26 cellular contexts compared by ENCODE assay signal in genomic region chr17:67315865-67316264, GRCh38.
"Had no signal": no experiment of that assay in that cellular context is flagged by ENCODE, and none has a peak within 500 bp of the region (broad histone marks: within the 10 kb centered on the region; RNA-seq: fewer than 3 reads in every experiment).

No MANE protein-coding gene starts in this region.

- H3K27ac Mint-ChIP-seq: activated CD4-positive, alpha-beta memory T cell treated with anti-CD3 and anti-CD28 coated beads, Interleukin-2, amount 10 ng/mL, durations not matched to agents 7 days and 5 days; activated CD4-positive, alpha-beta T cell treated with anti-CD3 and anti-CD28 coated beads, Interleukin-2, amount 10 ng/mL, durations not matched to agents 7 days and 5 days; activated naive CD4-positive, alpha-beta T cell treated with anti-CD3 and anti-CD28 coated beads for 36 hours; activated naive CD4-positive, alpha-beta T cell treated with anti-CD3 and anti-CD28 coated beads, Interleukin-2, amount 50 U/mL, for 24 hours; activated naive CD8-positive, alpha-beta T cell treated with anti-CD3 and anti-CD28 coated beads, Interleukin-2, amount 10 ng/mL, durations not matched to agents 7 days and 5 days; activated T-helper 17 cell treated with anti-CD3 and anti-CD28 coated beads, Interleukin-2, amount 50 U/mL, for 72 hours; dendritic cell treated with granulocyte-macrophage colony-stimulating factor and Interleukin-4, amounts not matched to agents 40 ng/mL and 50 ng/mL, for 4 days; endodermal cell; T-helper 1 cell treated with Interleukin-12 subunit alpha and Interleukin-12 subunit beta and Interleukin-4 antibody, amounts not matched to agents 30 μg/mL and 1 μg/mL, for 36 hours; WTC11 had no signal

- H3K4me3 Mint-ChIP-seq: activated CD4-positive, alpha-beta memory T cell treated with anti-CD3 and anti-CD28 coated beads, Interleukin-2, amount 10 ng/mL, durations not matched to agents 7 days and 5 days; activated CD4-positive, alpha-beta T cell treated with anti-CD3 and anti-CD28 coated beads, Interleukin-2, amount 10 ng/mL, durations not matched to agents 7 days and 5 days; activated naive CD4-positive, alpha-beta T cell treated with anti-CD3 and anti-CD28 coated beads for 36 hours; activated naive CD4-positive, alpha-beta T cell treated with anti-CD3 and anti-CD28 coated beads, Interleukin-2, amount 50 U/mL, for 24 hours; activated naive CD8-positive, alpha-beta T cell treated with anti-CD3 and anti-CD28 coated beads, Interleukin-2, amount 10 ng/mL, durations not matched to agents 7 days and 5 days; activated T-cell treated with anti-CD3 and anti-CD28 coated beads, Interleukin-2, amount 50 U/mL, for 4 hours; activated T-helper 17 cell treated with anti-CD3 and anti-CD28 coated beads, Interleukin-2, amount 50 U/mL, for 72 hours; central memory CD8-positive, alpha-beta T cell; dendritic cell treated with granulocyte-macrophage colony-stimulating factor and Interleukin-4, amounts not matched to agents 40 ng/mL and 50 ng/mL, for 4 days; endodermal cell; T-helper 1 cell treated with Interleukin-12 subunit alpha and Interleukin-12 subunit beta and Interleukin-4 antibody, amounts not matched to agents 30 μg/mL and 1 μg/mL, for 36 hours; WTC11 had no signal

- ATAC-seq: activated T-cell treated with anti-CD3 and anti-CD28 coated beads, Interleukin-2, amount 50 U/mL, for 4 hours; activated T-helper 17 cell treated with anti-CD3 and anti-CD28 coated beads, Interleukin-2, amount 50 U/mL, for 72 hours; esophagus mucosa; WTC11 had no signal

- H3K9me3 Mint-ChIP-seq: activated CD4-positive, alpha-beta memory T cell treated with anti-CD3 and anti-CD28 coated beads, Interleukin-2, amount 10 ng/mL, durations not matched to agents 7 days and 5 days; activated CD4-positive, alpha-beta T cell treated with anti-CD3 and anti-CD28 coated beads, Interleukin-2, amount 10 ng/mL, durations not matched to agents 7 days and 5 days; activated naive CD4-positive, alpha-beta T cell treated with anti-CD3 and anti-CD28 coated beads for 36 hours; activated naive CD4-positive, alpha-beta T cell treated with anti-CD3 and anti-CD28 coated beads, Interleukin-2, amount 50 U/mL, for 24 hours; activated naive CD8-positive, alpha-beta T cell treated with anti-CD3 and anti-CD28 coated beads, Interleukin-2, amount 10 ng/mL, durations not matched to agents 7 days and 5 days; activated T-cell treated with anti-CD3 and anti-CD28 coated beads, Interleukin-2, amount 50 U/mL, for 4 hours; activated T-helper 17 cell treated with anti-CD3 and anti-CD28 coated beads, Interleukin-2, amount 50 U/mL, for 72 hours; central memory CD8-positive, alpha-beta T cell; dendritic cell treated with granulocyte-macrophage colony-stimulating factor and Interleukin-4, amounts not matched to agents 40 ng/mL and 50 ng/mL, for 4 days; endodermal cell; T-helper 1 cell treated with Interleukin-12 subunit alpha and Interleukin-12 subunit beta and Interleukin-4 antibody, amounts not matched to agents 30 μg/mL and 1 μg/mL, for 36 hours; WTC11 had no signal

- H3K36me3 Mint-ChIP-seq: activated naive CD4-positive, alpha-beta T cell treated with anti-CD3 and anti-CD28 coated beads, Interleukin-2, amount 50 U/mL, for 24 hours; activated naive CD8-positive, alpha-beta T cell treated with anti-CD3 and anti-CD28 coated beads, Interleukin-2, amount 10 ng/mL, durations not matched to agents 7 days and 5 days; WTC11 had no signal

- H3K27me3 Mint-ChIP-seq: activated CD4-positive, alpha-beta memory T cell treated with anti-CD3 and anti-CD28 coated beads, Interleukin-2, amount 10 ng/mL, durations not matched to agents 7 days and 5 days; activated CD4-positive, alpha-beta T cell treated with anti-CD3 and anti-CD28 coated beads, Interleukin-2, amount 10 ng/mL, durations not matched to agents 7 days and 5 days; activated naive CD4-positive, alpha-beta T cell treated with anti-CD3 and anti-CD28 coated beads, Interleukin-2, amount 50 U/mL, for 24 hours; central memory CD8-positive, alpha-beta T cell; dendritic cell treated with granulocyte-macrophage colony-stimulating factor and Interleukin-4, amounts not matched to agents 40 ng/mL and 50 ng/mL, for 4 days had no signal

- DNase-seq: activated CD4-positive, alpha-beta memory T cell treated with anti-CD3 and anti-CD28 coated beads, Interleukin-2, amount 10 ng/mL, durations not matched to agents 7 days and 5 days; activated CD4-positive, alpha-beta T cell treated with anti-CD3 and anti-CD28 coated beads for 1 hour; activated CD4-positive, alpha-beta T cell treated with anti-CD3 and anti-CD28 coated beads for 4 hours; activated CD4-positive, alpha-beta T cell treated with anti-CD3 and anti-CD28 coated beads, Interleukin-2, amount 10 ng/mL, durations not matched to agents 7 days and 5 days; activated CD4-positive, alpha-beta T cell treated with anti-CD3 and anti-CD28 coated beads, Interleukin-2, amount 50 U/mL, for 4 hours; activated CD8-positive, alpha-beta memory T cell treated with anti-CD3 and anti-CD28 coated beads for 24 hours; activated effector memory CD4-positive, alpha-beta T cell treated with Interleukin-2 at 50 U/mL for 16 hours; activated naive CD4-positive, alpha-beta T cell treated with anti-CD3 and anti-CD28 coated beads for 36 hours; activated naive CD8-positive, alpha-beta T cell treated with anti-CD3 and anti-CD28 coated beads, Interleukin-2, amount 10 ng/mL, durations not matched to agents 7 days and 5 days; activated T-cell treated with anti-CD3 and anti-CD28 coated beads, Interleukin-2, amount 50 U/mL, for 4 hours; amniotic stem cell; anterior cingulate cortex; brain microvascular endothelial cell; dorsolateral prefrontal cortex; effector memory CD4-positive, alpha-beta T cell; endodermal cell; foreskin fibroblast; head of caudate nucleus; hippocampal formation had no signal

- H3K4me1 Mint-ChIP-seq: activated CD4-positive, alpha-beta memory T cell treated with anti-CD3 and anti-CD28 coated beads, Interleukin-2, amount 10 ng/mL, durations not matched to agents 7 days and 5 days; activated CD4-positive, alpha-beta T cell treated with anti-CD3 and anti-CD28 coated beads, Interleukin-2, amount 10 ng/mL, durations not matched to agents 7 days and 5 days; activated naive CD4-positive, alpha-beta T cell treated with anti-CD3 and anti-CD28 coated beads, Interleukin-2, amount 50 U/mL, for 24 hours; activated naive CD8-positive, alpha-beta T cell treated with anti-CD3 and anti-CD28 coated beads, Interleukin-2, amount 10 ng/mL, durations not matched to agents 7 days and 5 days; activated T-helper 17 cell treated with anti-CD3 and anti-CD28 coated beads, Interleukin-2, amount 50 U/mL, for 72 hours; central memory CD8-positive, alpha-beta T cell had no signal
